8 cellular contexts compared by ENCODE assay signal in the genomic region with DNA sequence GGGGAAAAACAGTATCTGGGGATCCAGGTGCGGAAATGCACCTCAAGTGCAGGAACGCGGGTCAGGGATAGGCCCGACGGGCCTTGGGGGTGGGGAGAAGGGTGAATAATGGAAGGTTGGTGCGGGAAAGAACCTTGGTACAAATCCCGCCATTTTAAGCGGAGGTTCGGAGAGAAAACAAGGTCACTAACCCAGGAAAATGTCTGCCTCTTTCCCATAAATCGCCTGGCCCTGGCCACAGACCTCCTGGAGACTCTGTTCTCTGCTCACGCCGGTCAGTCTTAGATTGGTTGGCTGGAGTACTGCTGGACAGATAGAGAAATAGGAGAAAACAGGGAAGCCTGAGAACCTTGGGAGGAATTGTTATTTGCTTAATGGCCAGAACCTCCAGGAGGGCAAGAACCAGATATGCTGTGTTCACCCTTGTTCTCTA. TPM values are rescaled to one million over a fixed set of nuclear protein-coding genes. Genes with fewer than 3 reads are reported as not detected.
DNase-seq lines count a peak whose midpoint lies in the region; ATAC-seq, FAIRE-seq and TF ChIP-seq lines count a peak whose summit lies in the region.

No MANE protein-coding gene starts in this region.

- 67 to 68% methylated on average over 12 of the region's 12 CpGs for WGBS in pancreas, 2 donors

- H4K20me1 ChIP-seq in fibroblast of lung (ENCODE audit: control insufficient read depth, extremely low read depth, insufficient read depth, low read length) = no peaks in the 10 kb centered on the region

- FAIRE-seq in pancreas (lab: Jason Lieb, UNC) = no peak

- H3K9me3 ChIP-seq in fibroblast of lung (ENCODE audit: control insufficient read depth, insufficient read depth, low read depth, low read length) (no peaks in the 10 kb centered on the region), pancreas (no peaks in the 10 kb centered on the region)

- no peak for TF ChIP-seq CTCF in fibroblast of lung (conservative IDR thresholded peaks at IDR 0.05 in 1 of 2, IDR thresholded peaks at IDR 0.05 in 1 of 2; ENCODE audit: low read depth in 1 of 2, low read length in 2 of 2)
- no peak for TF ChIP-seq CTCF in pancreas (IDR thresholded peaks at IDR 0.05)

- DNase-seq in DMS153 (lab: John Stamatoyannopoulos, UW) (peak; percentile 37), DMS153 treated with DMSO at 0.1 percent for 48 hours (lab: John Stamatoyannopoulos, UW; ENCODE audit: unreplicated experiment) (no peak), SK-N-DZ (ENCODE audit: low spot score) (peak; percentile 34), fibroblast of lung (ENCODE audit: low read depth in 2 of 2) (peak in 1 of 2 donors; percentile 30), pancreas (peak in 2 of 6 donors; percentile 21 to 22)

- peaks cover 39% of the 10 kb centered on the region for H3K79me2 ChIP-seq in fibroblast of lung (ENCODE audit: control insufficient read depth, insufficient read depth, low read length)

- H3K4me1 ChIP-seq in fibroblast of lung (ENCODE audit: control insufficient read depth, extremely low read depth, insufficient read depth, low read length) (peaks cover 5% of the 10 kb centered on the region), pancreas (peaks cover 14 to 35% (median 27%) of the 10 kb centered on the region in 3 donors)

- intact Hi-C loops in pancreas (cut with DNase I) = no loop called here

- H3K27me3 ChIP-seq in fibroblast of lung (ENCODE audit: control insufficient read depth, insufficient read depth, low read length) (no peaks in the 10 kb centered on the region), pancreas (no peaks in the 10 kb centered on the region)

- H3K4me3 ChIP-seq in fibroblast of lung (replicated peaks in 1 of 4; ENCODE audit: control extremely low read depth in 1 of 4, insufficient read depth in 1 of 4, low read depth in 3 of 4, low read length in 4 of 4) (peak overlapping the region in 2 of 4 experiments; percentile 43 to 59), pancreas (peak overlapping the region; percentile 56 to 78 (median 67))

- ATAC-seq in pancreas (peak; percentile 1 to 19 (median 3)), HG03469 (IDR thresholded peaks at IDR 0.05; ENCODE audit: unreplicated experiment) (no peak), GM18873 (IDR thresholded peaks at IDR 0.05; ENCODE audit: low FRiP score, unreplicated experiment) (no peak), GM21825 (IDR thresholded peaks at IDR 0.05; ENCODE audit: unreplicated experiment) (no peak)

- peak overlapping the region; percentile 95 for H3K9ac ChIP-seq in fibroblast of lung (ENCODE audit: insufficient read depth, low read length)

- H3K27ac ChIP-seq in fibroblast of lung (ENCODE audit: insufficient read depth, low read length) (peak overlapping the region; percentile 98), pancreas (peak overlapping the region; percentile 98 to 99 (median 98))

- peak overlapping the region; percentile 98 for H3K4me2 ChIP-seq in fibroblast of lung (ENCODE audit: extremely low read depth, insufficient read depth, low read length)

- H3K36me3 ChIP-seq in fibroblast of lung (ENCODE audit: control insufficient read depth, insufficient read depth, low read length) (no peaks in the 10 kb centered on the region), pancreas (no peaks in the 10 kb centered on the region)

- H2AFZ ChIP-seq in fibroblast of lung (ENCODE audit: low read length) = peak overlapping the region; percentile 99

RNA-seq across cellular contexts. Expression of a gene that starts 0.9 kb away (rescaled TPM):
- polyA plus RNA-seq in SK-N-DZ (2014; cell fraction: cytosol; rRNA removed) = 24.9 and 30.2 TPM in 2 replicates
- polyA plus RNA-seq in SK-N-DZ (2014; cell fraction: nucleus; rRNA removed) = 17.6 and 27.4 TPM in 2 replicates
- total RNA-seq in fibroblast of lung (120 and 131 TPM in 2 replicates), pancreas (10 to 100 TPM; 26.5 to 36.4 (median 31.9) TPM)
- polyA plus RNA-seq in fibroblast of lung (52.9 and 53.0 TPM in 2 replicates), pancreas (10 to 100 TPM; 17.6 to 39.2 TPM)
- 30.8 and 35.4 TPM in 2 replicates for polyA plus RNA-seq in fibroblast of lung (2012)
- 26.5 and 29.9 TPM in 2 replicates for polyA minus RNA-seq in fibroblast of lung (ENCODE audit: low replicate concordance)

RNA-seq across cellular contexts. Expression of a gene that starts 25.6 kb away (rescaled TPM):
- polyA plus RNA-seq in SK-N-DZ (2014; cell fraction: cytosol; rRNA removed) = 37.4 and 43.1 TPM in 2 replicates
- polyA plus RNA-seq in SK-N-DZ (2014; cell fraction: nucleus; rRNA removed) = 33.7 and 47.3 TPM in 2 replicates
- total RNA-seq in fibroblast of lung = 20.5 and 22.6 TPM in 2 replicates
- 31.6 and 35.1 TPM in 2 replicates for polyA plus RNA-seq in fibroblast of lung
- polyA plus RNA-seq in fibroblast of lung (2012) = 37.2 and 40.7 TPM in 2 replicates
- 0.12 and 1.2 TPM in 2 replicates for polyA minus RNA-seq in fibroblast of lung (ENCODE audit: low replicate concordance)
- total RNA-seq in pancreas = 10 to 100 TPM in 5 of 6 donors, 1 to 10 TPM in 1; 8.6 to 19.3 (median 13.9) TPM
- polyA plus RNA-seq in pancreas = 10 to 100 TPM; 24.8 to 36.0 TPM

RNA-seq across cellular contexts. Expression of a gene that starts 46.8 kb away (rescaled TPM):
- 1.4 and 2.2 TPM in 2 replicates for polyA plus RNA-seq in SK-N-DZ (2014; cell fraction: cytosol; rRNA removed)
- 1.2 and 1.8 TPM in 2 replicates for polyA plus RNA-seq in SK-N-DZ (2014; cell fraction: nucleus; rRNA removed)
- total RNA-seq in fibroblast of lung (14.6 and 15.7 TPM in 2 replicates), pancreas (1 to 10 TPM in 2 of 6 donors, under 1 TPM in 4; 0.24 to 2.8 (median 0.41) TPM)
- polyA plus RNA-seq in fibroblast of lung (24.0 and 48.8 TPM in 2 replicates), pancreas (under 1 TPM; 0.49 to 0.63 TPM)
- 19.5 and 38.6 TPM in 2 replicates for polyA plus RNA-seq in fibroblast of lung (2012)
- 4.0 and 10.6 TPM in 2 replicates for polyA minus RNA-seq in fibroblast of lung (ENCODE audit: low replicate concordance)

Comparison
In these comparisons a context has a peak if more than half of its experiments do, and no peak if none do; other contexts are left out.
1. ATAC-seq: peak in pancreas (4 of 4); none in HG03469 (single experiment), GM18873 (single experiment) and GM21825 (single experiment).